In the genomic region with DNA sequence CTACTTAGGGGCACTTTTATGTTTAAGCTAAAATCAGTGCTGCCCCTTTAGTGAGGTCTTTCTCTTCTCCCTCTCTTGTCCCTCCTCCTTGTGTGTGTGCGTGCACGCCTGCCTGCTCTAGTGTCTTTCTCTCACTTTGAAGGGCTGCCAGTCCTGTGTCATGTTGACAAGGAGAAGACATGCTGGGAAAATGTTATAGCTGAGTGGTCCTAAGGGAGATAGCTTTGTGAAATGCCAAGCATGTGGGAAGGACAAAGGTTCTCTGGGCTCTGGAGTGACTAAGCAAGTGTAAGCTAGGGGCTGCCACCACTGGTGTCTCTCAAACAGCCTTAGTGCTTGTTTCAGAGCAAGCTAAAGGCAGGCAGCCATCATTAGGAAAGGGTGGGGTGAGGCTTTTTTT, we compare ENCODE assay signal across 26 cellular contexts.
"Had no signal": no experiment of that assay in that cellular context is flagged by ENCODE, and none has a peak within 500 bp of the region (broad histone marks: within the 10 kb centered on the region; RNA-seq: fewer than 3 reads in every experiment).

No MANE protein-coding gene starts in this region.

- H3K27ac Mint-ChIP-seq: effector memory CD8-positive, alpha-beta T cell; memory B cell; mesothelial cell of epicardium; naive thymus-derived CD4-positive, alpha-beta T cell; nephron; progenitor cell of endocrine pancreas; stimulated activated naive B cell treated with anti-CD40 and anti-IgM and Interleukin-4, amounts not matched to agents 10 μg/mL and 1 μg/mL and 100 μg/mL, for 72 hours; stimulated activated naive CD8-positive, alpha-beta T cell treated with anti-CD3 and anti-CD28 coated beads, Interleukin-15, Interleukin-2, amounts not matched to agents 100 ng/mL and 50 ng/mL, for 24 hours had no signal

- DNase-seq: cerebellar nuclear complex; cortex of kidney; effector memory CD8-positive, alpha-beta T cell; foreskin fibroblast; gastrocnemius medialis; head of caudate nucleus; left ventricle myocardium superior; lower lobe of right lung; naive thymus-derived CD4-positive, alpha-beta T cell; right cardiac atrium; sigmoid colon; spleen; stimulated activated CD4-positive, alpha-beta T cell treated with anti-CD3 and anti-CD28 coated beads, Interleukin-2, amount 100 ng/mL, for 48 hours; stimulated activated naive B cell treated with anti-CD40 and anti-IgM and Interleukin-4, amounts not matched to agents 10 μg/mL and 1 μg/mL and 100 μg/mL, for 72 hours; upper lobe of left lung; uterus had no signal

- H3K79me2 ChIP-seq: parathyroid adenoma had no signal

- H3K9me3 Mint-ChIP-seq: memory B cell; nephron; stimulated activated naive CD8-positive, alpha-beta T cell treated with anti-CD3 and anti-CD28 coated beads, Interleukin-15, Interleukin-2, amounts not matched to agents 100 ng/mL and 50 ng/mL, for 24 hours had no signal

- ATAC-seq: effector memory CD8-positive, alpha-beta T cell; gastrocnemius medialis; left ventricle myocardium superior; lower lobe of right lung; naive thymus-derived CD4-positive, alpha-beta T cell; stimulated activated naive B cell treated with anti-CD40 and anti-IgM and Interleukin-4, amounts not matched to agents 10 μg/mL and 1 μg/mL and 100 μg/mL, for 72 hours had no signal

- H3K4me3 ChIP-seq: gastrocnemius medialis, lower lobe of right lung, sigmoid colon, skin epidermis, spleen, thoracic aorta, tibial nerve, upper lobe of left lung, uterus had no signal

- H3K4me3 Mint-ChIP-seq: effector memory CD8-positive, alpha-beta T cell; memory B cell; mesothelial cell of epicardium; naive thymus-derived CD4-positive, alpha-beta T cell; nephron; stimulated activated naive B cell treated with anti-CD40 and anti-IgM and Interleukin-4, amounts not matched to agents 10 μg/mL and 1 μg/mL and 100 μg/mL, for 72 hours; stimulated activated naive CD8-positive, alpha-beta T cell treated with anti-CD3 and anti-CD28 coated beads, Interleukin-15, Interleukin-2, amounts not matched to agents 100 ng/mL and 50 ng/mL, for 24 hours had no signal

- H3K27ac ChIP-seq: gastrocnemius medialis, lower lobe of right lung, neutrophil, parathyroid adenoma, sigmoid colon, skin epidermis, spleen, thoracic aorta, tibial nerve, upper lobe of left lung, uterus had no signal

- H2AFZ ChIP-seq: parathyroid adenoma had no signal

- H3K27me3 ChIP-seq: gastrocnemius medialis, sigmoid colon, spleen, tibial nerve, upper lobe of left lung, uterus had no signal

- H3K36me3 ChIP-seq: gastrocnemius medialis, lower lobe of right lung, neutrophil, sigmoid colon, spleen, thoracic aorta, tibial nerve, upper lobe of left lung, uterus had no signal

- H3K9ac ChIP-seq: parathyroid adenoma had no signal

- H3K4me1 ChIP-seq: gastrocnemius medialis, lower lobe of right lung, parathyroid adenoma, sigmoid colon, spleen, tibial nerve, upper lobe of left lung, uterus had no signal

- H3K4me1 Mint-ChIP-seq: memory B cell; mesothelial cell of epicardium; naive thymus-derived CD4-positive, alpha-beta T cell; nephron had no signal

- H3K36me3 Mint-ChIP-seq: memory B cell; mesothelial cell of epicardium; naive thymus-derived CD4-positive, alpha-beta T cell; stimulated activated naive B cell treated with anti-CD40 and anti-IgM and Interleukin-4, amounts not matched to agents 10 μg/mL and 1 μg/mL and 100 μg/mL, for 72 hours had no signal

- H3K9me3 ChIP-seq: gastrocnemius medialis, lower lobe of right lung, neutrophil, sigmoid colon, spleen, thoracic aorta, tibial nerve, upper lobe of left lung, uterus had no signal
